Comparison of ENCODE assay signal across 12 cellular contexts in the genomic region with DNA sequence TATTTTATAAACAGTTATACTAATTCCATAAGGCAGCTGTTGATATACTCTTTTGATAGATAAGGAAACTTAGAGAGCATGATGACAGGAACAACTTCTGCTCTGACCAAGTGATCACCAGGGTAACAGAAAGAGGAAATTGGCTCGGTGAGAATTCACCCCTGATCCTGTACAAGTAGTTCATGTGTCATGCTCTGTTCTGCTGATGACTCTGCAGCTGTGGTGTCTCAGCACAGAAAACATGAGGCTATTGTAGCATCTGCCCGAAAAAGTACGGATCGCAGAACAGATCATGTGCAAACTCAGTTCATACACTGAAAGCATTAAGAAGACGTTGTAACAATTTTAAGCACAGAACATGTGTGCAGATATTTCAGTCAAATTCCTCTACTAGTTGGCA.
DNase-seq lines count a peak whose midpoint lies in the region; ATAC-seq and TF ChIP-seq lines count a peak whose summit lies in the region.
"Had no signal": no experiment of that assay in that cellular context is flagged by ENCODE, and none has a peak within 500 bp of the region (broad histone marks: within the 10 kb centered on the region; RNA-seq: fewer than 3 reads in every experiment).

No MANE protein-coding gene starts in this region.

- no peaks in the 10 kb centered on the region for H3K36me3 Mint-ChIP-seq in stimulated activated memory B cell treated with anti-CD40 and anti-IgM and Interleukin-4, amounts not matched to agents 10 μg/mL and 1 μg/mL and 100 μg/mL, for 72 hours
- H3K36me3 Mint-ChIP-seq: CD4-positive, CD25-positive, alpha-beta regulatory T cell had no signal

- H3K27me3 Mint-ChIP-seq in stimulated activated memory B cell treated with anti-CD40 and anti-IgM and Interleukin-4, amounts not matched to agents 10 μg/mL and 1 μg/mL and 100 μg/mL, for 72 hours: no peaks in the 10 kb centered on the region
- H3K27me3 Mint-ChIP-seq: activated CD4-positive, alpha-beta memory T cell treated with anti-CD3 and anti-CD28 coated beads, Interleukin-2, amount 10 ng/mL, durations not matched to agents 7 days and 5 days; CD4-positive, CD25-positive, alpha-beta regulatory T cell had no signal

- no peaks in the 10 kb centered on the region for H3K4me1 Mint-ChIP-seq in stimulated activated memory B cell treated with anti-CD40 and anti-IgM and Interleukin-4, amounts not matched to agents 10 μg/mL and 1 μg/mL and 100 μg/mL, for 72 hours
- H3K4me1 Mint-ChIP-seq: activated CD4-positive, alpha-beta memory T cell treated with anti-CD3 and anti-CD28 coated beads, Interleukin-2, amount 10 ng/mL, durations not matched to agents 7 days and 5 days; CD4-positive, CD25-positive, alpha-beta regulatory T cell had no signal

- no peak overlapping the region for H3K4me3 Mint-ChIP-seq in stimulated activated memory B cell treated with anti-CD40 and anti-IgM and Interleukin-4, amounts not matched to agents 10 μg/mL and 1 μg/mL and 100 μg/mL, for 72 hours
- H3K4me3 Mint-ChIP-seq: activated CD4-positive, alpha-beta memory T cell treated with anti-CD3 and anti-CD28 coated beads, Interleukin-2, amount 10 ng/mL, durations not matched to agents 7 days and 5 days; CD4-positive, CD25-positive, alpha-beta regulatory T cell had no signal

- no peak for TF ChIP-seq CTCF in omental fat pad (IDR thresholded peaks at IDR 0.05)

- peaks cover 4% of the 10 kb centered on the region for H3K9me3 Mint-ChIP-seq in stimulated activated memory B cell treated with anti-CD40 and anti-IgM and Interleukin-4, amounts not matched to agents 10 μg/mL and 1 μg/mL and 100 μg/mL, for 72 hours
- H3K9me3 Mint-ChIP-seq: activated CD4-positive, alpha-beta memory T cell treated with anti-CD3 and anti-CD28 coated beads, Interleukin-2, amount 10 ng/mL, durations not matched to agents 7 days and 5 days had no signal

- no peak overlapping the region for H3K27ac Mint-ChIP-seq in stimulated activated memory B cell treated with anti-CD40 and anti-IgM and Interleukin-4, amounts not matched to agents 10 μg/mL and 1 μg/mL and 100 μg/mL, for 72 hours
- H3K27ac Mint-ChIP-seq: activated CD4-positive, alpha-beta memory T cell treated with anti-CD3 and anti-CD28 coated beads, Interleukin-2, amount 10 ng/mL, durations not matched to agents 7 days and 5 days; CD4-positive, CD25-positive, alpha-beta regulatory T cell had no signal

- DNase-seq in EH (ENCODE audit: low read depth): peak; percentile 77
- DNase-seq in OCI-M1 (lab: John Stamatoyannopoulos, UW): peak; percentile 93
- DNase-seq in fibroblast of gingiva (ENCODE audit: low read depth): peak; percentile 62
- DNase-seq in omental fat pad (ENCODE audit: low spot score): no peak
- DNase-seq in GM19238 (ENCODE audit: insufficient read length, low spot score): no peak
- DNase-seq: activated CD4-positive, alpha-beta memory T cell treated with anti-CD3 and anti-CD28 coated beads, Interleukin-2, amount 10 ng/mL, durations not matched to agents 7 days and 5 days; CD4-positive, CD25-positive, alpha-beta regulatory T cell; kidney; NCI-H524 treated with DMSO at 0.1 percent for 48 hours had no signal

- ATAC-seq in omental fat pad (ENCODE audit: low FRiP score): peak; percentile 66
- ATAC-seq in GM21515 (IDR thresholded peaks at IDR 0.05; ENCODE audit: unreplicated experiment): no peak
- no peak for ATAC-seq in HG03521 (IDR thresholded peaks at IDR 0.05; ENCODE audit: unreplicated experiment)
- no peak for ATAC-seq in stimulated activated memory B cell treated with anti-CD40 and anti-IgM and Interleukin-4, amounts not matched to agents 10 μg/mL and 1 μg/mL and 100 μg/mL, for 72 hours

Comparison
In these comparisons a context has a peak if more than half of its experiments do, and no peak if none do; other contexts are left out.
1. DNase-seq: peak in EH (single experiment), OCI-M1 (single experiment) and fibroblast of gingiva (single experiment); none in omental fat pad (single experiment) and GM19238 (single experiment).